8 cellular contexts compared by ENCODE assay signal in genomic region chr5:140711794-140712193, GRCh38. TPM values are rescaled to one million over a fixed set of nuclear protein-coding genes. Genes with fewer than 3 reads are reported as not detected.
DNase-seq lines count a peak whose midpoint lies in the region; ATAC-seq and TF ChIP-seq lines count a peak whose summit lies in the region.

No MANE protein-coding gene starts in this region.

- peak overlapping the region; percentile 90 to 93 for H3K27ac ChIP-seq in left lung
- no peak overlapping the region for H3K27ac ChIP-seq in effector memory CD4-positive, alpha-beta T cell (ENCODE audit: insufficient read depth, low read length, poor library complexity, severe bottlenecking)

- peaks cover 0 to 10% of the 10 kb centered on the region in 2 donors for H3K36me3 ChIP-seq in left lung
- peaks cover 2% of the 10 kb centered on the region for H3K36me3 ChIP-seq in effector memory CD4-positive, alpha-beta T cell (ENCODE audit: control insufficient read depth, insufficient read depth, low read length)

- intact Hi-C loops in left lung (cut with DNase I): no loop called here

- H3K4me3 Mint-ChIP-seq in activated CD8-positive, alpha-beta memory T cell treated with anti-CD3 and anti-CD28 coated beads, Interleukin-2, amount 10 ng/mL, durations not matched to agents 7 days and 5 days: peak overlapping the region; percentile 90
- peak overlapping the region; percentile 95 for H3K4me3 Mint-ChIP-seq in activated T-helper 17 cell treated with anti-CD3 and anti-CD28 coated beads, Interleukin-2, amount 50 U/mL, for 72 hours
- H3K4me3 Mint-ChIP-seq in stimulated activated naive CD8-positive, alpha-beta T cell treated with anti-CD3 and anti-CD28 coated beads, Interleukin-15, amount 100 ng/mL, for 72 hours: peak overlapping the region; percentile 89 to 98

- no peaks in the 10 kb centered on the region for H3K9me3 ChIP-seq in left lung
- H3K9me3 ChIP-seq in effector memory CD4-positive, alpha-beta T cell (ENCODE audit: control insufficient read depth, low read length): no peaks in the 10 kb centered on the region

- H3K4me3 ChIP-seq in left lung: peak overlapping the region in 1 of 2 donors; percentile 67
- no peak overlapping the region for H3K4me3 ChIP-seq in effector memory CD4-positive, alpha-beta T cell (ENCODE audit: insufficient read depth, low read depth, low read length, poor library complexity, severe bottlenecking)

- H3K27ac Mint-ChIP-seq in activated CD8-positive, alpha-beta memory T cell treated with anti-CD3 and anti-CD28 coated beads, Interleukin-2, amount 10 ng/mL, durations not matched to agents 7 days and 5 days: no peak overlapping the region
- H3K27ac Mint-ChIP-seq in activated T-helper 17 cell treated with anti-CD3 and anti-CD28 coated beads, Interleukin-2, amount 50 U/mL, for 72 hours: peak overlapping the region; percentile 100
- H3K27ac Mint-ChIP-seq in stimulated activated naive CD8-positive, alpha-beta T cell treated with anti-CD3 and anti-CD28 coated beads, Interleukin-15, amount 100 ng/mL, for 72 hours: no peak overlapping the region

- peaks cover 17% of the 10 kb centered on the region for H3K4me1 Mint-ChIP-seq in activated CD8-positive, alpha-beta memory T cell treated with anti-CD3 and anti-CD28 coated beads, Interleukin-2, amount 10 ng/mL, durations not matched to agents 7 days and 5 days
- H3K4me1 Mint-ChIP-seq in activated T-helper 17 cell treated with anti-CD3 and anti-CD28 coated beads, Interleukin-2, amount 50 U/mL, for 72 hours: peaks cover 19% of the 10 kb centered on the region
- H3K4me1 Mint-ChIP-seq in stimulated activated naive CD8-positive, alpha-beta T cell treated with anti-CD3 and anti-CD28 coated beads, Interleukin-15, amount 100 ng/mL, for 72 hours: peaks cover 33% of the 10 kb centered on the region

- H3K27me3 ChIP-seq in left lung: no peaks in the 10 kb centered on the region
- no peaks in the 10 kb centered on the region for H3K27me3 ChIP-seq in effector memory CD4-positive, alpha-beta T cell (replicated peaks; ENCODE audit: control insufficient read depth, insufficient read depth, low read length, poor library complexity, severe bottlenecking)

- no peak for ATAC-seq in activated CD8-positive, alpha-beta memory T cell treated with anti-CD3 and anti-CD28 coated beads, Interleukin-2, amount 10 ng/mL, durations not matched to agents 7 days and 5 days
- no peak for ATAC-seq in activated T-helper 17 cell treated with anti-CD3 and anti-CD28 coated beads, Interleukin-2, amount 50 U/mL, for 72 hours (replicated peaks)
- ATAC-seq in left lung (no peak), HG03354 (IDR thresholded peaks at IDR 0.05; ENCODE audit: poor library complexity, severe bottlenecking, unreplicated experiment) (no peak)
- no peak for ATAC-seq in stimulated activated naive CD8-positive, alpha-beta T cell treated with anti-CD3 and anti-CD28 coated beads, Interleukin-15, amount 100 ng/mL, for 72 hours

- H3K4me1 ChIP-seq in left lung: peaks cover 0 to 10% of the 10 kb centered on the region in 2 donors
- no peaks in the 10 kb centered on the region for H3K4me1 ChIP-seq in effector memory CD4-positive, alpha-beta T cell (ENCODE audit: control insufficient read depth, insufficient read depth, low read length, poor library complexity, severe bottlenecking)

- H3K36me3 Mint-ChIP-seq in activated CD8-positive, alpha-beta memory T cell treated with anti-CD3 and anti-CD28 coated beads, Interleukin-2, amount 10 ng/mL, durations not matched to agents 7 days and 5 days: peaks cover 4% of the 10 kb centered on the region
- H3K36me3 Mint-ChIP-seq in activated T-helper 17 cell treated with anti-CD3 and anti-CD28 coated beads, Interleukin-2, amount 50 U/mL, for 72 hours (ENCODE audit: low read depth): peaks cover 24% of the 10 kb centered on the region

- H3K27me3 Mint-ChIP-seq in activated CD8-positive, alpha-beta memory T cell treated with anti-CD3 and anti-CD28 coated beads, Interleukin-2, amount 10 ng/mL, durations not matched to agents 7 days and 5 days: no peaks in the 10 kb centered on the region
- no peaks in the 10 kb centered on the region for H3K27me3 Mint-ChIP-seq in activated T-helper 17 cell treated with anti-CD3 and anti-CD28 coated beads, Interleukin-2, amount 50 U/mL, for 72 hours
- H3K27me3 Mint-ChIP-seq in stimulated activated naive CD8-positive, alpha-beta T cell treated with anti-CD3 and anti-CD28 coated beads, Interleukin-15, amount 100 ng/mL, for 72 hours: no peaks in the 10 kb centered on the region

- H3K9me3 Mint-ChIP-seq in activated CD8-positive, alpha-beta memory T cell treated with anti-CD3 and anti-CD28 coated beads, Interleukin-2, amount 10 ng/mL, durations not matched to agents 7 days and 5 days (ENCODE audit: low read depth): no peaks in the 10 kb centered on the region
- peaks cover 3% of the 10 kb centered on the region for H3K9me3 Mint-ChIP-seq in activated T-helper 17 cell treated with anti-CD3 and anti-CD28 coated beads, Interleukin-2, amount 50 U/mL, for 72 hours
- H3K9me3 Mint-ChIP-seq in stimulated activated naive CD8-positive, alpha-beta T cell treated with anti-CD3 and anti-CD28 coated beads, Interleukin-15, amount 100 ng/mL, for 72 hours: no peaks in the 10 kb centered on the region

- no peak for DNase-seq in activated CD8-positive, alpha-beta memory T cell treated with anti-CD3 and anti-CD28 coated beads, Interleukin-2, amount 10 ng/mL, durations not matched to agents 7 days and 5 days
- DNase-seq in activated CD8-positive, alpha-beta memory T cell treated with anti-CD3 and anti-CD28 coated beads, Interleukin-2, amount 50 U/mL, for 48 hours: no peak
- DNase-seq in left lung: no peak
- no peak for DNase-seq in stimulated activated naive CD8-positive, alpha-beta T cell treated with anti-CD3 and anti-CD28 coated beads, Interleukin-15, amount 100 ng/mL, for 72 hours
- no peak for DNase-seq in GM10266 (ENCODE audit: extremely low spot score)
- DNase-seq in effector memory CD4-positive, alpha-beta T cell: no peak

- CTCF ChIA-PET in activated CD8-positive, alpha-beta memory T cell treated with anti-CD3 and anti-CD28 coated beads, Interleukin-2, amount 10 ng/mL, durations not matched to agents 7 days and 5 days (lab: Charles Lee): interaction anchor here (0.6 to 3.5 kb wide), 10 partner anchors 9 to 852 kb away, joined by 3 to 27 read pairs (median 4); partner anchors contain the start of genes HBEGF and ZMAT2

- TF ChIP-seq CTCF in left lung (IDR thresholded peaks at IDR 0.05) (no peak), GM10266 (IDR thresholded peaks at IDR 0.05; ENCODE audit: control insufficient read depth, insufficient read depth, low read depth, missing control alignments) (no peak)

RNA-seq across cellular contexts. Expression of gene ZMAT2, which starts 11.5 kb away (rescaled TPM):
- 10 to 100 TPM; 45.0 to 58.6 TPM for total RNA-seq in activated CD8-positive, alpha-beta memory T cell treated with anti-CD3 and anti-CD28 coated beads, Interleukin-2, amount 10 ng/mL, durations not matched to agents 7 days and 5 days
- total RNA-seq in activated T-helper 17 cell treated with anti-CD3 and anti-CD28 coated beads, Interleukin-2, amount 50 U/mL, for 72 hours: 10 to 100 TPM; 47.5 to 58.0 TPM
- 10 to 100 TPM; 40.6 to 43.8 TPM for total RNA-seq in left lung

RNA-seq across cellular contexts. Expression of gene HARS2, which starts 20.5 kb away (rescaled TPM):
- 10 to 100 TPM; 30.7 to 36.6 TPM for total RNA-seq in activated CD8-positive, alpha-beta memory T cell treated with anti-CD3 and anti-CD28 coated beads, Interleukin-2, amount 10 ng/mL, durations not matched to agents 7 days and 5 days
- 10 to 100 TPM; 24.7 to 30.2 TPM for total RNA-seq in activated T-helper 17 cell treated with anti-CD3 and anti-CD28 coated beads, Interleukin-2, amount 50 U/mL, for 72 hours
- total RNA-seq in left lung: 10 to 100 TPM; 23.4 to 25.2 TPM

RNA-seq across cellular contexts. Expression of gene HARS1, which starts 20.6 kb away (rescaled TPM):
- 10 to 100 TPM; 75.9 to 93.9 TPM for total RNA-seq in activated CD8-positive, alpha-beta memory T cell treated with anti-CD3 and anti-CD28 coated beads, Interleukin-2, amount 10 ng/mL, durations not matched to agents 7 days and 5 days
- total RNA-seq in activated T-helper 17 cell treated with anti-CD3 and anti-CD28 coated beads, Interleukin-2, amount 50 U/mL, for 72 hours: 100 to 1,000 TPM in 1 of 2 donors, 10 to 100 TPM in 1; 82.2 to 103 TPM
- total RNA-seq in left lung: 10 to 100 TPM; 36.2 to 50.4 TPM

RNA-seq across cellular contexts. Expression of gene DND1, which starts 38.4 kb away (rescaled TPM):
- total RNA-seq in activated CD8-positive, alpha-beta memory T cell treated with anti-CD3 and anti-CD28 coated beads, Interleukin-2, amount 10 ng/mL, durations not matched to agents 7 days and 5 days: 1 to 10 TPM; 2.8 to 2.9 TPM
- 1 to 10 TPM; 3.0 to 3.4 TPM for total RNA-seq in activated T-helper 17 cell treated with anti-CD3 and anti-CD28 coated beads, Interleukin-2, amount 50 U/mL, for 72 hours
- total RNA-seq in left lung: under 1 TPM; 0.41 to 0.71 TPM

RNA-seq across cellular contexts. Expression of gene WDR55, which starts 47.1 kb away (rescaled TPM):
- total RNA-seq in activated CD8-positive, alpha-beta memory T cell treated with anti-CD3 and anti-CD28 coated beads, Interleukin-2, amount 10 ng/mL, durations not matched to agents 7 days and 5 days: 10 to 100 TPM; 38.7 to 40.6 TPM
- 10 to 100 TPM; 38.8 TPM for total RNA-seq in activated T-helper 17 cell treated with anti-CD3 and anti-CD28 coated beads, Interleukin-2, amount 50 U/mL, for 72 hours
- 10 to 100 TPM; 21.0 to 26.5 TPM for total RNA-seq in left lung
